ENCODE assay signal across 20 cellular contexts in the genomic region with DNA sequence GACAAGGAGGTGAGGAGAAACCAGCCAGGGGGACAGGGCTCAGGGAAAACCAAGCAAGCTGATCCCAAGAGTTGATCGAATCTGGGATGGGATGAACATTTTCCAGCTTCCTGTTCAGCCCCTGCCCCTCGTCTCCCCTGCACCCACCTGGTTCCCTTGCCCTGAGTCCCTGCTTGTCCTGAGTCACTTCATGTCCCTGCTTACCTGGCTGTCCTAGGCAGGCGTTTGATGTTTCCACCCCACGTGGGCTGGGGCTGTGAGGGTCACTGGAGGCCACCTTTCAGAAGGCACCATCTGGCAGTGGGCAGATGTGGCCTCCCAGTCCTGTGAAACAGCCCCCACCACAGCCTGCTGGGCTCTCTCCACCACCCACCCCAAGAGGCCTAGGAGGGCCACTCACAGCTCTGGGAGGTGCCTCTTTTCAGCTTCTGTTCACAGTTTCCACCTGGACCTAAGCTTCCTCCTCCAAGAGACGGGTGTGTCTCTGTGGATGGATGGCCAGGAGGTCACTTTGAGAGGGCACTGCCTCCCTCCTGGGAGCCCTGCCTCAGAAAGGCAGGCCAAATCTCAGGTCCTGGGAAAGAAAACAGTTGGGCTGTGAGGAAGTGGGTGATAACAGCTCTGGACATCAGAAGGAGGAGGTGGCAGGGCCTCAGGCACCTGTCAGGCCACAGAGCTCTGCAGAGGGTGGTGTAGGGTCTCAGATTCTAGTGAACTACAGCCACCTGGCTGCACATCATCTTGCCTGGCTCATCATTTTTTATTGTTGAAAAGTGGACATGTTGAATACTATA. TPM values are rescaled to one million over a fixed set of nuclear protein-coding genes. Genes with fewer than 3 reads are reported as not detected.
DNase-seq lines count a peak whose midpoint lies in the region; ATAC-seq and TF ChIP-seq lines count a peak whose summit lies in the region.
"Had no signal": no experiment of that assay in that cellular context is flagged by ENCODE, and none has a peak within 500 bp of the region (broad histone marks: within the 10 kb centered on the region; RNA-seq: fewer than 3 reads in every experiment).

No MANE protein-coding gene starts in this region.

- DNase-seq in Right ventricle myocardium inferior (ENCODE audit: missing footprints) (peak; percentile 23), left ventricle myocardium superior (no peak), T-helper 17 cell (no peak), mucosa of descending colon (peak in 2 of 3 donors; percentile 50 to 51), AG20443 (ENCODE audit: low spot score) (no peak), NCI-H2107 treated with DMSO at 0.1 percent for 48 hours (lab: John Stamatoyannopoulos, UW; ENCODE audit: unreplicated experiment) (no peak)
- DNase-seq in effector memory CD4-positive, alpha-beta T cell: no peak
- DNase-seq: BE2C; CD4-positive, CD25-positive, alpha-beta regulatory T cell; COR-L47; GF-D8; NCI-H1417 treated with DMSO at 0.1 percent for 48 hours; NCI-H187 treated with DMSO at 0.1 percent for 48 hours; NCI-H345; NCI-H526 treated with DMSO at 0.1 percent for 48 hours; NK-92 treated with Interleukin-12 subunit alpha and Interleukin-12 subunit beta, amount 100 ng/mL, for 24 hours; SHP77 treated with DMSO at 0.1 percent for 48 hours; SK-N-SH had no signal

- TF ChIP-seq CTCF in mucosa of descending colon (IDR thresholded peaks at IDR 0.05): no peak

- peak overlapping the region; percentile 53 for H3K27ac Mint-ChIP-seq in T-helper 17 cell
- H3K27ac Mint-ChIP-seq: CD4-positive, CD25-positive, alpha-beta regulatory T cell had no signal

- peaks cover 2% of the 10 kb centered on the region for H3K9me3 ChIP-seq in T-helper 17 cell (ENCODE audit: control insufficient read depth, low read length, poor library complexity, severe bottlenecking)
- peaks cover 13% of the 10 kb centered on the region for H3K9me3 ChIP-seq in mucosa of descending colon
- H3K9me3 ChIP-seq in effector memory CD4-positive, alpha-beta T cell (ENCODE audit: control insufficient read depth, low read length): no peaks in the 10 kb centered on the region
- H3K9me3 ChIP-seq: BE2C had no signal

- H3K27ac ChIP-seq in effector memory CD4-positive, alpha-beta T cell (ENCODE audit: insufficient read depth, low read length, poor library complexity, severe bottlenecking): no peak overlapping the region
- H3K27ac ChIP-seq: KMS-11 had no signal

- H3K27me3 Mint-ChIP-seq in T-helper 17 cell: no peaks in the 10 kb centered on the region

- no peaks in the 10 kb centered on the region for H3K36me3 Mint-ChIP-seq in T-helper 17 cell (ENCODE audit: low read depth)

- H3K36me3 ChIP-seq in mucosa of descending colon (ENCODE audit: low read depth): no peaks in the 10 kb centered on the region
- no peaks in the 10 kb centered on the region for H3K36me3 ChIP-seq in effector memory CD4-positive, alpha-beta T cell (ENCODE audit: control insufficient read depth, insufficient read depth, low read length)
- H3K36me3 ChIP-seq: BE2C had no signal

- H3K4me3 Mint-ChIP-seq in T-helper 17 cell: no peak overlapping the region

- no peaks in the 10 kb centered on the region for H3K27me3 ChIP-seq in effector memory CD4-positive, alpha-beta T cell (replicated peaks; ENCODE audit: control insufficient read depth, insufficient read depth, low read length, poor library complexity, severe bottlenecking)
- H3K27me3 ChIP-seq: BE2C had no signal

- no peak overlapping the region for H3K4me3 ChIP-seq in mucosa of descending colon
- no peak overlapping the region for H3K4me3 ChIP-seq in effector memory CD4-positive, alpha-beta T cell (ENCODE audit: insufficient read depth, low read depth, low read length, poor library complexity, severe bottlenecking)

- ATAC-seq in Right ventricle myocardium inferior (no peak), left ventricle myocardium superior (no peak), T-helper 17 cell (no peak), mucosa of descending colon (peak; percentile 82), HG02852 (IDR thresholded peaks at IDR 0.05; ENCODE audit: unreplicated experiment) (no peak)

- peaks cover 35% of the 10 kb centered on the region for H3K4me1 ChIP-seq in mucosa of descending colon (ENCODE audit: low read depth)
- H3K4me1 ChIP-seq in effector memory CD4-positive, alpha-beta T cell (ENCODE audit: control insufficient read depth, insufficient read depth, low read length, poor library complexity, severe bottlenecking): peaks cover 3% of the 10 kb centered on the region
- H3K4me1 ChIP-seq: BE2C had no signal

- peaks cover 4% of the 10 kb centered on the region for H3K4me1 Mint-ChIP-seq in T-helper 17 cell

- intact Hi-C loops in Right ventricle myocardium inferior (cut with DNase I) (no loop called here), left ventricle myocardium superior (cut with micrococcal nuclease) (no loop called here), mucosa of descending colon (cut with DNase I, micrococcal nuclease) (no loop called here)

RNA-seq across cellular contexts. Expression of a gene that starts 15.6 kb away (rescaled TPM):
- total RNA-seq in Right ventricle myocardium inferior (3.0 TPM), left ventricle myocardium superior (1.4 TPM), T-helper 17 cell (1 to 10 TPM; 5.5 to 7.3 TPM), mucosa of descending colon (10 to 100 TPM in 1 of 3 donors, 1 to 10 TPM in 2; 6.8 to 10.4 (median 8.9) TPM)

Comparison
In these comparisons a context has a peak if more than half of its experiments do, and no peak if none do; other contexts are left out.
1. DNase-seq: peak in Right ventricle myocardium inferior (single experiment) and mucosa of descending colon (2 of 3); none in left ventricle myocardium superior (single experiment), T-helper 17 cell (0 of 3), AG20443 (single experiment), effector memory CD4-positive, alpha-beta T cell (0 of 3) and NCI-H2107 treated with DMSO at 0.1 percent for 48 hours (single experiment).